In genomic region chr1:42931108-42931539, GRCh38 we compare ENCODE assay signal across 8 cellular contexts. TPM values are rescaled to one million over a fixed set of nuclear protein-coding genes. Genes with fewer than 3 reads are reported as not detected.
A peak's percentile ranks its signal among the peaks of the same experiment; 100 is the strongest.
DNase-seq lines count a peak whose midpoint lies in the region; ATAC-seq and TF ChIP-seq lines count a peak whose summit lies in the region.

No MANE protein-coding gene starts in this region.

- no peaks in the 10 kb centered on the region for H3K9me3 Mint-ChIP-seq in activated B cell treated with CpG ODN at 0.5 μM for 24 hours

- no peaks in the 10 kb centered on the region for H3K27me3 Mint-ChIP-seq in activated B cell treated with CpG ODN at 0.5 μM for 24 hours

- H3K36me3 ChIP-seq in MG63, result peaks cover 68% of the 10 kb centered on the region

- ATAC-seq in activated B cell treated with CpG ODN at 0.5 μM for 24 hours (ENCODE audit: low read depth), result peak; percentile 16
- ATAC-seq in HG03439 (IDR thresholded peaks at IDR 0.05; ENCODE audit: unreplicated experiment), result no peak
- no peak for ATAC-seq in HG03432 (IDR thresholded peaks at IDR 0.05; ENCODE audit: unreplicated experiment)

- CTCF ChIA-PET in activated B cell treated with CpG ODN at 0.5 μM for 24 hours (lab: Charles Lee), result interaction anchor here (0.7 to 2.1 kb wide), 6 partner anchors 8 to 143 kb away, joined by 4 to 17 read pairs (median 8); no protein-coding TSS in a partner anchor

- peak overlapping the region; percentile 91 for H3K27ac Mint-ChIP-seq in activated B cell treated with CpG ODN at 0.5 μM for 24 hours

- no peak for TF ChIP-seq CTCF in activated B cell treated with CpG ODN at 0.5 μM for 24 hours (IDR thresholded peaks at IDR 0.05)
- TF ChIP-seq CTCF in dorsolateral prefrontal cortex (IDR thresholded peaks at IDR 0.05 in 54 of 56, conservative IDR thresholded peaks at IDR 0.05 in 2 of 56; ENCODE audit: low read depth in 1 of 56, partially characterized antibody in 56 of 56), result peak; percentile 19 to 74 (median 58)

- peak overlapping the region in 45 of 59 donors; percentile 3 to 85 (median 56) for H3K27ac ChIP-seq in dorsolateral prefrontal cortex

- H3K4me3 Mint-ChIP-seq in activated B cell treated with CpG ODN at 0.5 μM for 24 hours, result peak overlapping the region; percentile 69

- no peak overlapping the region for H3K4me3 ChIP-seq in MG63
- H3K4me3 ChIP-seq in dorsolateral prefrontal cortex, result no peak overlapping the region

- H3K36me3 Mint-ChIP-seq in activated B cell treated with CpG ODN at 0.5 μM for 24 hours (ENCODE audit: low read depth), result peaks cover 70% of the 10 kb centered on the region

- peak; percentile 5 to 39 for DNase-seq in NCI-H524 (lab: John Stamatoyannopoulos, UW)
- no peak for DNase-seq in NCI-H524 treated with DMSO at 0.1 percent for 48 hours (lab: John Stamatoyannopoulos, UW)
- DNase-seq in MG63, result peak; percentile 40
- peak; percentile 47 for DNase-seq in activated B cell treated with CpG ODN at 0.5 μM for 24 hours
- peak in 1 of 10 donors; percentile 46 for DNase-seq in dorsolateral prefrontal cortex
- DNase-seq in mesenteric fat pad (ENCODE audit: low spot score), result peak; percentile 68

- intact Hi-C loops in activated B cell treated with CpG ODN at 0.5 μM for 24 hours (cut with micrococcal nuclease), result loop anchor here (1.0 to 10.0 kb wide), 5 partner anchors 18 to 1566 kb away; partner anchors contain the start of genes FOXO6, PPCS and ZMYND12
- intact Hi-C loops in dorsolateral prefrontal cortex (cut with DNase I), result no loop called here

- POLR2A ChIA-PET in activated B cell treated with CpG ODN at 0.5 μM for 24 hours (lab: Charles Lee), result interaction anchor here (1.0 to 4.5 kb wide), 4 partner anchors 20 to 164 kb away, joined by 3 to 291 read pairs (median 14); partner anchors contain the start of genes C1orf50, P3H1 and SLC2A1

- H3K27me3 ChIP-seq in MG63 (no peaks in the 10 kb centered on the region), dorsolateral prefrontal cortex (no peaks in the 10 kb centered on the region)

- peaks cover 75% of the 10 kb centered on the region for H3K4me1 Mint-ChIP-seq in activated B cell treated with CpG ODN at 0.5 μM for 24 hours

- no peaks in the 10 kb centered on the region for H3K9me3 ChIP-seq in MG63

RNA-seq across cellular contexts. Expression of gene SLC2A1, which starts 27.5 kb away (rescaled TPM):
- 70.3 and 127 TPM in 2 replicates for total RNA-seq in MG63 (2014; rRNA removed; shearing (Covaris generic); ENCODE audit: low replicate concordance)
- total RNA-seq in activated B cell treated with CpG ODN at 0.5 μM for 24 hours (105 and 117 TPM in 2 replicates), dorsolateral prefrontal cortex (100 to 1,000 TPM in 67 of 120 experiments, 10 to 100 TPM in 53; 36.8 to 290 (median 105) TPM), mesenteric fat pad (16.3 TPM)
